Comparison of ENCODE assay signal across 8 cellular contexts in genomic region chr1:202599669-202600431, GRCh38.
DNase-seq lines count a peak whose midpoint lies in the region; ATAC-seq and TF ChIP-seq lines count a peak whose summit lies in the region.

No MANE protein-coding gene starts in this region.

- intact Hi-C loops in IMR-90 (cut with micrococcal nuclease) (loop anchor here (1.0 to 5.0 kb wide), 4 partner anchors 95 to 257 kb away; no protein-coding TSS in a partner anchor), testis (cut with DNase I; ENCODE audit: low total_unique reads) (no loop called here)

- H3K27me3 ChIP-seq in IMR-90 (ENCODE audit: control insufficient read depth, insufficient read depth, low read length): no peaks in the 10 kb centered on the region
- H3K27me3 ChIP-seq in SJCRH30: no peaks in the 10 kb centered on the region
- no peaks in the 10 kb centered on the region for H3K27me3 ChIP-seq in lung (ENCODE audit: control insufficient read depth, insufficient read depth)
- no peaks in the 10 kb centered on the region for H3K27me3 ChIP-seq in testis

- peak; percentile 96 for TF ChIP-seq RAD21 in IMR-90 (IDR thresholded peaks at IDR 0.05; ENCODE audit: low read length)

- CTCF ChIA-PET in IMR-90 (lab: Yijun Ruan, JAX): interaction anchor here (0.5 to 2.1 kb wide), 13 partner anchors 14 to 741 kb away, joined by 3 to 15 read pairs (median 4); no protein-coding TSS in a partner anchor

- POLR2A ChIA-PET in IMR-90 (lab: Charles Lee; ENCODE audit: unreplicated experiment): no interaction called here

- no peaks in the 10 kb centered on the region for H3K79me1 ChIP-seq in IMR-90 (ENCODE audit: low read depth in 1 of 2, low read length in 2 of 2)

- H3K27ac ChIP-seq in IMR-90 (ENCODE audit: insufficient read depth, low read length) (peak overlapping the region; percentile 56; the same call in 1 of the 2 replicates), SJCRH30 (no peak overlapping the region), lung (ENCODE audit: low read depth in 1 of 2, low read length in 1 of 2) (no peak overlapping the region), testis (no peak overlapping the region)

- peak; percentile 100 for ATAC-seq in IMR-90 (ENCODE audit: low read depth)
- ATAC-seq in lung (ENCODE audit: insufficient read depth, low FRiP score): peak; percentile 47

- H3K36me3 ChIP-seq in IMR-90 (ENCODE audit: control insufficient read depth, insufficient read depth, low read length) (no peaks in the 10 kb centered on the region), SJCRH30 (no peaks in the 10 kb centered on the region), lung (ENCODE audit: control insufficient read depth in 2 of 2, insufficient read depth in 2 of 2, low read length in 2 of 2) (peaks cover 0 to 7% of the 10 kb centered on the region in 2 donors), testis (ENCODE audit: low read depth, missing control alignments) (no peaks in the 10 kb centered on the region)

- peak overlapping the region; percentile 32 for H2BK5ac ChIP-seq in IMR-90 (ENCODE audit: low read depth, low read length, poor library complexity, severe bottlenecking)

- peak overlapping the region; percentile 81 for H3K23ac ChIP-seq in IMR-90 (ENCODE audit: low read depth, low read length)

- peak overlapping the region; percentile 86 for H2AK9ac ChIP-seq in IMR-90 (replicated peaks; ENCODE audit: low read depth, low read length, poor library complexity)

- H4K20me1 ChIP-seq in IMR-90 (ENCODE audit: insufficient read depth, low read length): no peaks in the 10 kb centered on the region

- dilution Hi-C loops in IMR-90 (cut with HindIII; ENCODE audit: low sequenced_read_pairs, unreplicated experiment): no loop called here

- no peak overlapping the region for H3K4me2 ChIP-seq in IMR-90 (ENCODE audit: low read depth, low read length)

- peak overlapping the region; percentile 73 for H3K56ac ChIP-seq in IMR-90 (ENCODE audit: extremely low read depth, insufficient read depth, low read length)

- WGBS in IMR-90 (ENCODE audit: extremely low coverage in 2 of 2, insufficient read length in 1 of 2), 2 experiments: 12% methylated on average over 6 of the region's 16 CpGs; no CpG with 5 or more reads in 1 of the 2 experiments
- WGBS in lung, 2 donors: 54 to 58% methylated on average over 16 of the region's 16 CpGs
- whole genome bisulfite sequencing in testis, 2 donors: 60 to 72% methylated on average over 15 to 16 of the region's 16 CpGs

- H3K14ac ChIP-seq in IMR-90 (replicated peaks; ENCODE audit: low read depth, low read length): peak overlapping the region; percentile 96

- H4K5ac ChIP-seq in IMR-90 (ENCODE audit: low read depth, low read length): peak overlapping the region; percentile 83

- peak overlapping the region; percentile 97 for H4K91ac ChIP-seq in IMR-90 (ENCODE audit: insufficient read depth, low read depth, low read length)

- H3K9me1 ChIP-seq in IMR-90 (ENCODE audit: insufficient read depth, low read length): peaks cover 5% of the 10 kb centered on the region

- peak overlapping the region; percentile 98 for H2BK20ac ChIP-seq in IMR-90 (ENCODE audit: low read depth, low read length)

- H4K8ac ChIP-seq in IMR-90 (ENCODE audit: low read depth in 2 of 2, low read length in 2 of 2): peak overlapping the region; percentile 40 to 90

- H3K4me1 ChIP-seq in IMR-90 (ENCODE audit: control insufficient read depth, insufficient read depth, low read length): peaks cover 6% of the 10 kb centered on the region; the same call in 1 of the 2 replicates
- peaks cover 3% of the 10 kb centered on the region; the same call in 1 of the 2 replicates for H3K4me1 ChIP-seq in SJCRH30
- no peaks in the 10 kb centered on the region for H3K4me1 ChIP-seq in lung (ENCODE audit: control insufficient read depth in 2 of 2, insufficient read depth in 2 of 2, low read length in 2 of 2)
- no peaks in the 10 kb centered on the region for H3K4me1 ChIP-seq in testis

- peak overlapping the region; percentile 90 for H2AFZ ChIP-seq in IMR-90 (replicated peaks; ENCODE audit: low read length, poor library complexity)

- in situ Hi-C loops in IMR-90 (cut with MboI; ENCODE audit: low sequenced_read_pairs): loop anchor here (5.0 kb wide), 1 partner anchor 108 kb away; no protein-coding TSS in a partner anchor

- H3K18ac ChIP-seq in IMR-90 (ENCODE audit: low read depth, low read length): peak overlapping the region; percentile 66; the same call in 1 of the 2 replicates

- H3K9me3 ChIP-seq in IMR-90 (ENCODE audit: control insufficient read depth, insufficient read depth, low read length) (no peaks in the 10 kb centered on the region), SJCRH30 (replicated peaks) (no peaks in the 10 kb centered on the region), lung (ENCODE audit: control insufficient read depth in 2 of 2, insufficient read depth in 1 of 2, low read length in 1 of 2) (no peaks in the 10 kb centered on the region), testis (no peaks in the 10 kb centered on the region)

- peak overlapping the region; percentile 58; the same call in 2 of the 3 replicates for H2BK15ac ChIP-seq in IMR-90 (ENCODE audit: low read depth, low read length)

- peak overlapping the region; percentile 98 for H2BK120ac ChIP-seq in IMR-90 (ENCODE audit: low read depth, low read length)

- DNase-seq in SIG-M5 treated with dmso at 0.1 percent for 504 hours (lab: John Stamatoyannopoulos, UW; ENCODE audit: unreplicated experiment): peak; percentile 79
- no peak for DNase-seq in SIG-M5 (lab: John Stamatoyannopoulos, UW)
- peak; percentile 84 for DNase-seq in IMR-90
- DNase-seq in SJCRH30: peak; percentile 82 to 91
- peak; percentile 87 for DNase-seq in dermis blood vessel endothelial cell
- DNase-seq in lung (ENCODE audit: low spot score): peak; percentile 63
- DNase-seq in testis: peak; percentile 76
- DNase-seq in NCI-H187 treated with DMSO at 0.1 percent for 48 hours (lab: John Stamatoyannopoulos, UW): no peak

- no peak overlapping the region for H3K4me3 ChIP-seq in IMR-90 (ENCODE audit: insufficient read depth, low read depth, low read length)
- H3K4me3 ChIP-seq in SJCRH30: no peak overlapping the region
- H3K4me3 ChIP-seq in lung: no peak overlapping the region
- H3K4me3 ChIP-seq in testis: no peak overlapping the region

- H3K9ac ChIP-seq in IMR-90 (ENCODE audit: low read depth, low read length): peak overlapping the region; percentile 51

- H3K4ac ChIP-seq in IMR-90 (ENCODE audit: low read depth, low read length): peak overlapping the region; percentile 96

- no TSS peak for BruUV-seq in IMR-90 (replicated peaks; lab: Mats Ljungman, UMichigan)

- peak overlapping the region; percentile 95 for H2AK5ac ChIP-seq in IMR-90 (ENCODE audit: low read depth, low read length)

- TF ChIP-seq POLR2A in IMR-90 (IDR thresholded peaks at IDR 0.05; ENCODE audit: low read depth, low read length): no peak
- no peak for TF ChIP-seq POLR2A in testis (IDR thresholded peaks at IDR 0.05)

- TF ChIP-seq CTCF in IMR-90 (conservative IDR thresholded peaks at IDR 0.05; ENCODE audit: low read depth, low read length) (peak; percentile 95), lung (IDR thresholded peaks at IDR 0.05; ENCODE audit: control extremely low read depth, extremely low read depth) (peak; percentile 62), testis (IDR thresholded peaks at IDR 0.05) (peak; percentile 46 to 63 (median 58))

TF ChIP-seq in IMR-90, 13 proteins besides CTCF, POLR2A, EP300 and RAD21:
- TF ChIP-seq USF2 (IDR thresholded peaks at IDR 0.05; ENCODE audit: low read depth, low read length) (no peak), SMC3 (IDR thresholded peaks at IDR 0.05; ENCODE audit: low read depth, low read length) (peak; percentile 97), MAFK (IDR thresholded peaks at IDR 0.05; ENCODE audit: low read depth, low read length) (no peak), ELK1 (IDR thresholded peaks at IDR 0.05; ENCODE audit: borderline replicate concordance, low read depth, low read length) (no peak)

Comparison
In these comparisons a context has a peak if more than half of its experiments do, and no peak if none do; other contexts are left out.
1. DNase-seq: peak in SIG-M5 treated with dmso at 0.1 percent for 504 hours (single experiment), IMR-90 (single experiment), SJCRH30 (2 of 2), dermis blood vessel endothelial cell (single experiment), lung (single experiment) and testis (single experiment); none in SIG-M5 (single experiment) and NCI-H187 treated with DMSO at 0.1 percent for 48 hours (single experiment).
2. Peak in every context shown above with its lines, with median percentiles within 50 percentile points of each other: CTCF ChIP-seq.